8 cellular contexts compared by ENCODE assay signal in the genomic region with DNA sequence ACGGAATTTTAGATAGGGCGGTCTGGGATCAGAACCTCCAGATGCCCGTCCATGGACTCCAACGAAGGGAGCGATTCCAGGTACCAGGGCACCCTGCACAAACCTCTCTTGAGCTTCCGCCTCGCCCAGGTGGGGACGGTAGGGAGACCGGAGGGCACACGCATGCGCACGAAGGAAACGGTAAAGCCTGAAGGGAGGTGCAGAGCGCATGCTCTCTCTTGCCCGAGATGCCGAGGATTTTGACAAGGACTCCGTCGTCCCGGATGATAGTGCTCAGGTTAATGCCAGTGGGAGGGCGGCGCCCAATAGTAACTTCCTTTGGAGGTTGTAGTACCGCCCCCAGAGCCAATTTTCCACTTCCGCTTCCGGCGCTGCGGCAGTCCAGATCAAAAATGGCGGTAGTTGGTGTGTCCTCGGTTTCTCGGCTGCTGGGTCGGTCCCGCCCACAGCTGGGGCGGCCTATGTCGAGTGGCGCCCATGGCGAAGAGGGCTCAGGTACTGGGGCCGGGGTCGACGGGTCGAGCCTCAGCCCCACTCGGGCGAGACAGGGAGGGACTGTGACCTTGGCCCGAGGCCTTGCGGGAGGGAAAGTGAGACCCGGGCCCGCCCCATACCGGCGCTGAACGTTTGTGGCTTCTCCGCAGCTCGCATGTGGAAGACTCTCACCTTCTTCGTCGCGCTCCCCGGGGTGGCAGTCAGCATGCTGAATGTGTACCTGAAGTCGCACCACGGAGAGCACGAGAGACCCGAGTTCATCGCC. TPM values are rescaled to one million over a fixed set of nuclear protein-coding genes. Genes with fewer than 3 reads are reported as not detected.
DNase-seq lines count a peak whose midpoint lies in the region; ATAC-seq, FAIRE-seq and TF ChIP-seq lines count a peak whose summit lies in the region.

A gene (plus strand): TSS at position 379 of the 760 bp plus-strand sequence. CDS start 14 bp downstream, at position 393.

- H3K4me3 ChIP-seq in heart left ventricle (peak within 1 kb of the TSS; percentile 62 to 97 (median 83)), upper lobe of left lung (peak within 1 kb of the TSS; percentile 63 to 92 (median 82))

- CTCF ChIA-PET in T-cell (lab: Charles Lee): interaction anchor here (0.6 to 2.1 kb wide), 10 partner anchors 10 to 272 kb away, joined by 3 to 14 read pairs (median 4); a partner anchor contains a TSS

- peak within 1 kb of the TSS; percentile 86 to 95 (median 94) for H3K4me3 Mint-ChIP-seq in T-cell

- H3K9me3 Mint-ChIP-seq in T-cell: no peaks in the 10 kb centered on the region

- H3K36me3 Mint-ChIP-seq in T-cell: peaks cover 6% of the 10 kb centered on the region

- H3K4me1 ChIP-seq in heart left ventricle: peaks cover 0 to 23% (median 16%) of the 10 kb centered on the region in 12 donors
- H3K4me1 ChIP-seq in upper lobe of left lung: peaks cover 16 to 19% (median 17%) of the 10 kb centered on the region in 4 donors

- WGBS in adipose tissue, 3 donors: 0 to 1% (median 0%) methylated on average over 58 to 59 of the region's 59 CpGs
- WGBS in heart left ventricle, 4 donors: 0 to 1% (median 0%) methylated on average over 31 to 59 of the region's 59 CpGs
- WGBS in upper lobe of left lung, 2 donors: 1% methylated on average over 25 to 58 of the region's 59 CpGs

- H3K27me3 ChIP-seq in heart left ventricle: no peaks in the 10 kb centered on the region
- H3K27me3 ChIP-seq in upper lobe of left lung: no peaks in the 10 kb centered on the region

- H3K36me3 ChIP-seq in heart left ventricle (peaks cover 0 to 37% (median 30%) of the 10 kb centered on the region in 9 donors), upper lobe of left lung (peaks cover 4 to 30% (median 15%) of the 10 kb centered on the region in 4 donors)

- H3K9me3 ChIP-seq in heart left ventricle: no peaks in the 10 kb centered on the region
- no peaks in the 10 kb centered on the region for H3K9me3 ChIP-seq in upper lobe of left lung

- peaks cover 0 to 3% of the 10 kb centered on the region in 2 donors for H3K27me3 Mint-ChIP-seq in T-cell

- POLR2A ChIA-PET in T-cell (lab: Charles Lee): interaction anchor here in 1 of 2 donors (0.5 to 0.8 kb wide), 4 partner anchors 58 to 1211 kb away, joined by 3 to 4 read pairs (median 3); a partner anchor contains a TSS

- H3K4me1 Mint-ChIP-seq in T-cell: peaks cover 29 to 30% (median 29%) of the 10 kb centered on the region in 3 donors

- peak; percentile 97 for FAIRE-seq in GM12891 (lab: Jason Lieb, UNC)

- TF ChIP-seq EP300 in upper lobe of left lung (IDR thresholded peaks at IDR 0.05): no peak

- peak; percentile 96 for ATAC-seq in HG02840 (IDR thresholded peaks at IDR 0.05; ENCODE audit: low FRiP score, unreplicated experiment)
- ATAC-seq in T-cell (replicated peaks in 1 of 4): peak; percentile 95 to 98 (median 97)
- ATAC-seq in heart left ventricle: peak; percentile 96 to 99 (median 98)
- ATAC-seq in upper lobe of left lung (ENCODE audit: low FRiP score in 2 of 2): peak; percentile 97 to 98

- H3K27ac ChIP-seq in adipose tissue (ENCODE audit: low read depth, low read length) (no peak within 1 kb of the TSS), heart left ventricle (peak within 1 kb of the TSS; percentile 76 to 92 (median 88)), upper lobe of left lung (peak within 1 kb of the TSS; percentile 67 to 92 (median 82))

- peak within 1 kb of the TSS; percentile 92 to 94 for H3K27ac Mint-ChIP-seq in T-cell

- intact Hi-C loops in heart left ventricle (cut with DNase I): loop anchor here in 2 of 10 donors (2.0 to 10.0 kb wide), 3 partner anchors 59 to 211 kb away; a partner anchor contains a TSS
- intact Hi-C loops in posterior cingulate gyrus (cut with DNase I): loop anchor here (10.0 kb wide), 1 partner anchor 113 kb away; a partner anchor contains a TSS

- TF ChIP-seq POLR2A in GM12891 (IDR thresholded peaks at IDR 0.05; ENCODE audit: low read depth, low read length) (peak; percentile 86), heart left ventricle (IDR thresholded peaks at IDR 0.05) (peak in 1 of 2 donors; percentile 47), upper lobe of left lung (IDR thresholded peaks at IDR 0.05) (peak in 3 of 4 donors; percentile 48 to 70 (median 50))

- peak; percentile 88 for DNase-seq in GM12891 (ENCODE audit: insufficient read length, low spot score)
- peak; percentile 98 for DNase-seq in NCI-H1436 treated with DMSO at 0.1 percent for 48 hours (lab: John Stamatoyannopoulos, UW)
- peak; percentile 87 to 99 (median 96) for DNase-seq in T-cell
- peak; percentile 93 to 98 (median 96) for DNase-seq in heart left ventricle
- DNase-seq in posterior cingulate gyrus: peak; percentile 87 to 99 (median 95)
- peak; percentile 90 to 98 for DNase-seq in upper lobe of left lung

- TF ChIP-seq CTCF in heart left ventricle (IDR thresholded peaks at IDR 0.05): peak in 1 of 12 donors; percentile 2
- TF ChIP-seq CTCF in upper lobe of left lung (IDR thresholded peaks at IDR 0.05): peak in 3 of 6 experiments; percentile 15 to 37 (median 30)

TF ChIP-seq in GM12891, 5 proteins besides CTCF, POLR2A, EP300 and RAD21:
- TF ChIP-seq POLR2AphosphoS5 (IDR thresholded peaks at IDR 0.05; ENCODE audit: low read depth, low read length) (peak; percentile 88), SPI1 (IDR thresholded peaks at IDR 0.05; ENCODE audit: low read depth, low read length) (peak; percentile 76), POU2F2 (IDR thresholded peaks at IDR 0.05; ENCODE audit: low read depth, low read length) (no peak), TAF1 (IDR thresholded peaks at IDR 0.05; ENCODE audit: low read depth, low read length) (peak; percentile 71; the same call in 1 of the 2 replicates)

RNA-seq across cellular contexts. Expression of the gene that starts here (rescaled TPM):
- polyA plus RNA-seq in GM12891 (2012; ENCODE audit: low read depth, missing spikeins): 673 TPM
- total RNA-seq in T-cell (100 to 1,000 TPM; 128 to 171 (median 163) TPM), heart left ventricle (100 to 1,000 TPM; 117 to 318 (median 172) TPM), upper lobe of left lung (100 to 1,000 TPM; 131 to 733 (median 324) TPM)
- polyA plus RNA-seq in adipose tissue (100 to 1,000 TPM; 424 to 983 (median 500) TPM), heart left ventricle (100 to 1,000 TPM; 531 to 708 TPM)
